Comparison of ENCODE assay signal across 1 cellular context in the genomic region with DNA sequence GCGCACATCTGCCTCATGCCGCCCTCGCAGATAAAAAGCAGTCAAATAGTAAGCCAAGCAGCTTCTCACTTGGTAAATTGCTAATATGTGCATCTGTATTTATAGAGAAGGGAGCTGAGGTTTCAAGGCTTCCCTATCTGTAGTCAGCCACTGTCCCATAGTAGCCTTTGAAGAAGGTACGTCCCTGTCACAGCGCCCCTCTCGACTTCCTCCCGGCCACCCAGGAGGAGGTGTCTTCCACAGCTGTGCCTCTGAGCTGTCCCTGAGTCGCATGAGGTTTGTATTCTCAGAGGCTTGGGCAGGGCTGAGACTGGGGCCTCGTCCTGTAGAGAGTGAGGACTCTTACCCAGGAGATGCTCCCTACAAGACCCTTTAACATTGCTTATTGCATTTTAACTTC.
TF ChIP-seq lines count a peak whose summit lies in the region.

No MANE protein-coding gene starts in this region.

TF ChIP-seq in HEK293, 187 proteins besides CTCF, POLR2A, EP300 and RAD21 (continued from another document):
- TF ChIP-seq, protein P1, sequence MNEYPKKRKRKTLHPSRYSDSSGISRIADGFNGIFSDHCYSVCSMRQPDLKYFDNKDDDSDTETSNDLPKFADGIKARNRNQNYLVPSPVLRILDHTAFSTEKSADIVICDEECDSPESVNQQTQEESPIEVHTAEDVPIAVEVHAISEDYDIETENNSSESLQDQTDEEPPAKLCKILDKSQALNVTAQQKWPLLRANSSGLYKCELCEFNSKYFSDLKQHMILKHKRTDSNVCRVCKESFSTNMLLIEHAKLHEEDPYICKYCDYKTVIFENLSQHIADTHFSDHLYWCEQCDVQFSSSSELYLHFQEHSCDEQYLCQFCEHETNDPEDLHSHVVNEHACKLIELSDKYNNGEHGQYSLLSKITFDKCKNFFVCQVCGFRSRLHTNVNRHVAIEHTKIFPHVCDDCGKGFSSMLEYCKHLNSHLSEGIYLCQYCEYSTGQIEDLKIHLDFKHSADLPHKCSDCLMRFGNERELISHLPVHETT (tag by site-specific recombination; IDR thresholded peaks at IDR 0.05): no peak
